ENCODE assay signal across 13 cellular contexts in genomic region chr6:125058562-125058961, GRCh38.
DNase-seq lines count a peak whose midpoint lies in the region; ATAC-seq and TF ChIP-seq lines count a peak whose summit lies in the region.
"Had no signal": no experiment of that assay in that cellular context is flagged by ENCODE, and none has a peak within 500 bp of the region (broad histone marks: within the 10 kb centered on the region; RNA-seq: fewer than 3 reads in every experiment).

No MANE protein-coding gene starts in this region.

- H3K4me3 ChIP-seq in tibial artery = no peak overlapping the region
- H3K4me3 ChIP-seq: BLaER1, HAP-1 had no signal

- DNase-seq in G401 (ENCODE audit: low spot score) (peak; percentile 18), chondrocyte (ENCODE audit: low spot score) (no peak), osteocyte (ENCODE audit: extremely low spot score, unreplicated experiment) (no peak), tibial artery (no peak), DMS53 treated with DMSO at 0.1 percent for 48 hours (lab: John Stamatoyannopoulos, UW; ENCODE audit: unreplicated experiment) (no peak)
- DNase-seq: AML-193; CD8-positive, alpha-beta memory T cell; DMS 273 treated with DMSO at 0.1 percent for 48 hours; DMS79 had no signal

- no peaks in the 10 kb centered on the region for H3K36me3 ChIP-seq in tibial artery
- H3K36me3 ChIP-seq: BLaER1, HAP-1 had no signal

- peak overlapping the region; percentile 57 for H3K27ac Mint-ChIP-seq in chondrocyte (ENCODE audit: unreplicated experiment)
- H3K27ac Mint-ChIP-seq in osteocyte (ENCODE audit: unreplicated experiment) = peak overlapping the region; percentile 23
- H3K27ac Mint-ChIP-seq: CD8-positive, alpha-beta memory T cell had no signal

- H3K4me3 Mint-ChIP-seq in chondrocyte (ENCODE audit: unreplicated experiment) (no peak overlapping the region), osteocyte (ENCODE audit: unreplicated experiment) (no peak overlapping the region)
- H3K4me3 Mint-ChIP-seq: CD8-positive, alpha-beta memory T cell had no signal

- no peak for ATAC-seq in HG03521 (IDR thresholded peaks at IDR 0.05; ENCODE audit: unreplicated experiment)
- no peak for ATAC-seq in GM19324 (IDR thresholded peaks at IDR 0.05; ENCODE audit: low FRiP score, unreplicated experiment)

- no peaks in the 10 kb centered on the region for H3K27me3 ChIP-seq in tibial artery
- H3K27me3 ChIP-seq: BLaER1 had no signal

- H3K4me1 ChIP-seq in tibial artery = peaks cover 0 to 39% (median 12%) of the 10 kb centered on the region in 4 donors
- H3K4me1 ChIP-seq: BLaER1, HAP-1 had no signal

- no peaks in the 10 kb centered on the region for H3K9me3 ChIP-seq in tibial artery
- H3K9me3 ChIP-seq: BLaER1, HAP-1 had no signal

- in situ Hi-C loops in G401 (cut with HindIII; ENCODE audit: low sequenced_read_pairs) = no loop called here

- intact Hi-C loops in tibial artery (cut with DNase I; ENCODE audit: low total_unique reads) = no loop called here

- peaks cover 43% of the 10 kb centered on the region for H3K4me1 Mint-ChIP-seq in chondrocyte (ENCODE audit: low read depth)
- H3K4me1 Mint-ChIP-seq in osteocyte (ENCODE audit: unreplicated experiment) = peaks cover 32% of the 10 kb centered on the region
- H3K4me1 Mint-ChIP-seq: CD8-positive, alpha-beta memory T cell had no signal

- no peak for TF ChIP-seq CTCF in chondrocyte (IDR thresholded peaks at IDR 0.05)
- no peak for TF ChIP-seq CTCF in osteocyte (IDR thresholded peaks at IDR 0.05)
- TF ChIP-seq CTCF in tibial artery (IDR thresholded peaks at IDR 0.05) = no peak

- no peaks in the 10 kb centered on the region for H3K9me3 Mint-ChIP-seq in chondrocyte (ENCODE audit: low read depth)
- no peaks in the 10 kb centered on the region for H3K9me3 Mint-ChIP-seq in osteocyte (ENCODE audit: unreplicated experiment)
- H3K9me3 Mint-ChIP-seq: CD8-positive, alpha-beta memory T cell had no signal

- H3K27ac ChIP-seq in tibial artery = peak overlapping the region; percentile 9 to 57
- H3K27ac ChIP-seq: BLaER1 had no signal

- H3K36me3 Mint-ChIP-seq in chondrocyte (ENCODE audit: low read depth) (peaks cover 2% of the 10 kb centered on the region), osteocyte (ENCODE audit: unreplicated experiment) (peaks cover 13% of the 10 kb centered on the region)
- H3K36me3 Mint-ChIP-seq: CD8-positive, alpha-beta memory T cell had no signal

- no peaks in the 10 kb centered on the region for H3K27me3 Mint-ChIP-seq in chondrocyte (ENCODE audit: low read depth)
- no peaks in the 10 kb centered on the region for H3K27me3 Mint-ChIP-seq in osteocyte (ENCODE audit: unreplicated experiment)
- H3K27me3 Mint-ChIP-seq: CD8-positive, alpha-beta memory T cell had no signal
